1 cellular context compared by ENCODE assay signal in the genomic region with DNA sequence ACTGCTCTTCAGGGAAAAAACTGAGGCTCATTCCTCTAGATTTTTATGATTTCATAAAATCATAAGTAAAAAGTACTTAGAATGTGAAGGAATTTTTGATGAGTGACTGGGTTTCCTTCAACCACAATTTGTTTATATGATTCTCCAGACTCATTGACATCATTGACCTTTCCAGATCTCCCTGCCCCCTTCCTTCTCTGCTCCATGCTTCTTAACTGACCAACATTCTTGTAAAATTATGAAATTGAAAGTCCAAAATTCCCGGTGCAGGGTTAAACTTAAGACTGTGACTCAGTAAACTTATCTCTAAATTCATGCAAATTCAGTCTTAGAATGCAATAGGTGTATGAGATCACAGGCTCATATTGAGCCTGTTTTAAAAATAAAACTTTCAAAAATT.
TF ChIP-seq lines count a peak whose summit lies in the region.

No MANE protein-coding gene starts in this region.

TF ChIP-seq in SK-N-SH, 30 proteins besides CTCF, POLR2A, EP300 and RAD21:
- TF ChIP-seq TCF12 (IDR thresholded peaks at IDR 0.05) (no peak), MAX (IDR thresholded peaks at IDR 0.05; ENCODE audit: low read depth) (no peak), GATA2 (CRISPR knock-in tag; IDR thresholded peaks at IDR 0.05) (no peak), FOXJ3 (CRISPR knock-in tag; IDR thresholded peaks at IDR 0.05) (no peak), NFIC (IDR thresholded peaks at IDR 0.05; ENCODE audit: borderline replicate concordance) (no peak), GABPA (IDR thresholded peaks at IDR 0.05; ENCODE audit: low read depth) (no peak), RCOR1 (IDR thresholded peaks at IDR 0.05; ENCODE audit: low read length) (no peak), MXI1 (IDR thresholded peaks at IDR 0.05; ENCODE audit: low read depth, low read length) (no peak), SIN3A (IDR thresholded peaks at IDR 0.05; ENCODE audit: borderline replicate concordance, low read depth, low read length) (no peak)
- TF ChIP-seq, protein P1, sequence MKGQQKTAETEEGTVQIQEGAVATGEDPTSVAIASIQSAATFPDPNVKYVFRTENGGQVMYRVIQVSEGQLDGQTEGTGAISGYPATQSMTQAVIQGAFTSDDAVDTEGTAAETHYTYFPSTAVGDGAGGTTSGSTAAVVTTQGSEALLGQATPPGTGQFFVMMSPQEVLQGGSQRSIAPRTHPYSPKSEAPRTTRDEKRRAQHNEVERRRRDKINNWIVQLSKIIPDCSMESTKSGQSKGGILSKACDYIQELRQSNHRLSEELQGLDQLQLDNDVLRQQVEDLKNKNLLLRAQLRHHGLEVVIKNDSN (IDR thresholded peaks at IDR 0.05; ENCODE audit: borderline replicate concordance, low read depth), result no peak
TF ChIP-seq in SK-N-SH: peak in this region for 0.
